In the genomic region with DNA sequence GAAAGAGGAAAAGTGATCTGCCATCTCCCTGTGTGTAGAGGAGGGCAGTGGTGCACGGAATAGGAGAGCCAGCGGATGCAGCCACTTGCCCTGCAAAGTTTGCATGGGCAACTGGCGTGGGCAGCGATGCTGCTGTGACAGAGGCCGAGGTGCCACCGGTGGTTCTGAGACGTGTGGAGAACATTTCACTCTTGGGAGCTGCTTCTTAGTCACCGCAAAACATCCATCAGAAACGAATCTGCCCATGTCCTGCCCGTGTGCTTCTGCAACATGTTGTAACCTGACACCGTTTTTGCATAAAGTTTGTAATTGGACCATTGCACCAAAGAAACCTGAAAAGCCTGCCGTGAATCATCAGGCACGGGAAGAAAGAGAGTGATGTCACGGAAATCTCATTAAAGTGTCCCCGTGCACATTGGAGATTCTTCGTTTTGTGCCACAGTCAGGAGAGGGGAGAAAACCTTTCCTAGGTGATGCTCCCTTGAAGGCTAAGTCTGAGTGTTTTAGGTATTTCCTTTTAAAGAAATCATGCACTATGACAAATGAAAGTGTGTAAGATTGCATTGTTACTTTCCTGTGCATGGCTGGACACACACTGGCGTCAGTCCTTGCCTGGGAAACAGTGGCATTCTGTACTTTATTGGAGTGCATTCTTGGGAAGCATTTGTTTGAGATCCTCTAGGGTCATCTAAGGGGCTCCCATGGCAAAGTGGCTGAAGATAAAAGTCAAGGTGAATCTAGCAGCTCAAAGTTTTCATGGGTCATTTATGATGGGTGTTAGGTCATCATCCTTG, we compare ENCODE assay signal across 9 cellular contexts.
DNase-seq lines count a peak whose midpoint lies in the region; ATAC-seq, FAIRE-seq and TF ChIP-seq lines count a peak whose summit lies in the region.
"Had no signal": no experiment of that assay in that cellular context is flagged by ENCODE, and none has a peak within 500 bp of the region (broad histone marks: within the 10 kb centered on the region; RNA-seq: fewer than 3 reads in every experiment).

No MANE protein-coding gene starts in this region.

- ATAC-seq in GM19324 (IDR thresholded peaks at IDR 0.05; ENCODE audit: low FRiP score, unreplicated experiment), result peak; percentile 34
- no peak for ATAC-seq in HG02642 (IDR thresholded peaks at IDR 0.05; ENCODE audit: poor library complexity, unreplicated experiment)

- H3K27ac ChIP-seq in subcutaneous abdominal adipose tissue (ENCODE audit: low read depth, low read length), result no peak overlapping the region

- H3K4me3 ChIP-seq in AG04449 (ENCODE audit: low read depth, low read length), result peak overlapping the region; percentile 36
- H3K4me3 ChIP-seq in subcutaneous abdominal adipose tissue (ENCODE audit: low read depth in 1 of 5, low read length in 5 of 5), result peak overlapping the region in 4 of 5 donors; percentile 11 to 21 (median 14)

- H3K9me3 ChIP-seq in subcutaneous abdominal adipose tissue (ENCODE audit: control insufficient read depth in 5 of 5, low read length in 5 of 5), result no peaks in the 10 kb centered on the region

- POLR2A ChIA-PET in AG04449 (lab: Yijun Ruan, JAX), result no interaction called here

- peak; percentile 33 for FAIRE-seq in islet of Langerhans (lab: Jason Lieb, UNC)
- FAIRE-seq: frontal cortex had no signal

- H3K9ac ChIP-seq in subcutaneous abdominal adipose tissue (ENCODE audit: low read length in 5 of 5), result no peak overlapping the region

- DNase-seq in AG04449 (ENCODE audit: low read depth, low spot score), result peak; percentile 82
- DNase-seq in NCI-H1436 (lab: John Stamatoyannopoulos, UW), result peak; percentile 85
- DNase-seq in amniotic epithelial cell (ENCODE audit: low read depth), result peak; percentile 96
- no peak for DNase-seq in activated CD4-positive, alpha-beta T cell treated with anti-CD3 and anti-CD28 coated beads for 4 hours

- peaks cover 0 to 39% (median 28%) of the 10 kb centered on the region in 5 donors for H3K4me1 ChIP-seq in subcutaneous abdominal adipose tissue (ENCODE audit: control insufficient read depth in 5 of 5, insufficient read depth in 5 of 5, low read length in 5 of 5)

- no peaks in the 10 kb centered on the region for H3K27me3 ChIP-seq in subcutaneous abdominal adipose tissue (ENCODE audit: control insufficient read depth in 5 of 5, insufficient read depth in 4 of 5, low read length in 5 of 5)

- TF ChIP-seq CTCF in AG04449 (IDR thresholded peaks at IDR 0.05; ENCODE audit: insufficient read depth, low read length, missing control alignments), result no peak

- CTCF ChIA-PET in AG04449 (lab: Yijun Ruan, JAX), result interaction anchor here (0.7 kb wide), 1 partner anchor 289 kb away, joined by 3 read pairs; no protein-coding TSS in a partner anchor

- H3K36me3 ChIP-seq in subcutaneous abdominal adipose tissue (ENCODE audit: control insufficient read depth in 5 of 5, insufficient read depth in 5 of 5, low read length in 5 of 5), result no peaks in the 10 kb centered on the region

Comparison
In these comparisons a context has a peak if more than half of its experiments do, and no peak if none do; other contexts are left out.
1. DNase-seq: peak in AG04449 (single experiment), NCI-H1436 (single experiment) and amniotic epithelial cell (single experiment); none in activated CD4-positive, alpha-beta T cell treated with anti-CD3 and anti-CD28 coated beads for 4 hours (0 of 2).